In genomic region chr11:12066799-12067508, GRCh38 we compare ENCODE assay signal across 8 cellular contexts. TPM values are rescaled to one million over a fixed set of nuclear protein-coding genes. Genes with fewer than 3 reads are reported as not detected.
DNase-seq lines count a peak whose midpoint lies in the region; ATAC-seq and TF ChIP-seq lines count a peak whose summit lies in the region.

No MANE protein-coding gene starts in this region.

- H3K4me3 ChIP-seq in mesodermal cell (ENCODE audit: extremely low read depth, insufficient read depth, low read length, poor library complexity, severe bottlenecking): no peak overlapping the region

- WGBS in mesodermal cell (ENCODE audit: insufficient coverage in 2 of 2), 2 experiments: 27 to 31% methylated on average over 5 to 7 of the region's 8 CpGs

- no peaks in the 10 kb centered on the region for H3K9me3 ChIP-seq in mesodermal cell (ENCODE audit: control insufficient read depth, low read length)

- H3K4me3 Mint-ChIP-seq in MCF 10A (ENCODE audit: unreplicated experiment): peak overlapping the region; percentile 49

- CTCF ChIA-PET in MCF 10A (lab: Yijun Ruan, JAX): interaction anchor here (0.6 to 4.1 kb wide), 14 partner anchors 10 to 214 kb away, joined by 3 to 55 read pairs (median 4); no protein-coding TSS in a partner anchor

- no peaks in the 10 kb centered on the region for H3K9me3 Mint-ChIP-seq in MCF 10A (ENCODE audit: unreplicated experiment)

- no peaks in the 10 kb centered on the region for H3K36me3 ChIP-seq in mesodermal cell (ENCODE audit: control insufficient read depth, insufficient read depth, low read length)

- H3K4me1 Mint-ChIP-seq in MCF 10A (ENCODE audit: insufficient read depth, unreplicated experiment): peaks cover 53% of the 10 kb centered on the region

- peaks cover 32% of the 10 kb centered on the region for H3K4me1 ChIP-seq in mesodermal cell (ENCODE audit: control insufficient read depth, insufficient read depth, low read length, poor library complexity, severe bottlenecking)

- no peaks in the 10 kb centered on the region for H3K27me3 Mint-ChIP-seq in MCF 10A (ENCODE audit: insufficient read depth, unreplicated experiment)

- intact Hi-C loops in MCF 10A (cut with micrococcal nuclease): loop anchor here (2.0 kb wide), 1 partner anchor 14 kb away; no protein-coding TSS in a partner anchor

- BruUV-seq in MCF 10A (replicated peaks; lab: Mats Ljungman, UMichigan): TSS peak; percentile 81

- ATAC-seq in GM21423 (IDR thresholded peaks at IDR 0.05; ENCODE audit: unreplicated experiment) (no peak), GM18868 (IDR thresholded peaks at IDR 0.05; ENCODE audit: unreplicated experiment) (no peak), GM21723 (IDR thresholded peaks at IDR 0.05; ENCODE audit: unreplicated experiment) (no peak)
- ATAC-seq in activated CD4-positive, CD25-positive, alpha-beta regulatory T cell treated with anti-CD3 and anti-CD28 coated beads, Interleukin-2, amount 50 U/mL, for 24 hours: no peak

- no peak for TF ChIP-seq CTCF in MCF 10A (IDR thresholded peaks at IDR 0.05; ENCODE audit: unreplicated experiment)

- no peaks in the 10 kb centered on the region for H3K36me3 Mint-ChIP-seq in MCF 10A (ENCODE audit: insufficient read depth, unreplicated experiment)

- DNase-seq in Ammon's horn (ENCODE audit: low spot score): peak; percentile 61
- peak; percentile 86 for DNase-seq in M059J (ENCODE audit: low read depth)
- DNase-seq in MCF 10A (ENCODE audit: unreplicated experiment): peak; percentile 82

- peak overlapping the region; percentile 95 for H3K27ac Mint-ChIP-seq in MCF 10A (ENCODE audit: low read depth, unreplicated experiment)

- H3K27ac ChIP-seq in mesodermal cell (ENCODE audit: low read depth, low read length, severe bottlenecking): peak overlapping the region; percentile 93

- POLR2A ChIA-PET in MCF 10A (lab: Yijun Ruan, JAX): interaction anchor here (0.7 to 4.1 kb wide), 24 partner anchors 11 to 1053 kb away, joined by 3 to 82 read pairs (median 4); partner anchors contain the start of genes MICAL2 and USP47

RNA-seq across cellular contexts. Expression of gene MICAL2, which starts 43.4 kb away (rescaled TPM):
- 120 and 173 TPM in 2 replicates for total RNA-seq in M059J (2014; rRNA removed; shearing (Covaris generic))
- 151 and 154 TPM in 2 replicates for total RNA-seq in MCF 10A (2022)
- polyA plus RNA-seq in mesodermal cell (2013, experiment 1 of 2): 99.2 TPM
- polyA plus RNA-seq in mesodermal cell (2013, experiment 2 of 2): 85.1 TPM

RNA-seq across cellular contexts. Expression of gene DKK3, which starts 58.5 kb away (rescaled TPM):
- 967 and 1,045 TPM in 2 replicates for total RNA-seq in M059J (2014; rRNA removed; shearing (Covaris generic))
- 0.25 and 0.33 TPM in 2 replicates for total RNA-seq in MCF 10A (2022)
- 118 TPM for polyA plus RNA-seq in mesodermal cell (2013, experiment 1 of 2)
- polyA plus RNA-seq in mesodermal cell (2013, experiment 2 of 2): 111 TPM

Comparison
In these comparisons a context has a peak if more than half of its experiments do, and no peak if none do; other contexts are left out.
1. RNA of gene DKK3, which starts 58.5 kb away (total RNA-seq): 967 to 1,045 TPM in M059J; 0.25 to 0.33 TPM in MCF 10A; every median in the first group is over 100 times any median in the second.
2. Peak in every context shown above with its lines, with median percentiles within 50 percentile points of each other: DNase-seq.